8 cellular contexts compared by ENCODE assay signal in genomic region chr20:3795511-3796468, GRCh38. TPM values are rescaled to one million over a fixed set of nuclear protein-coding genes. Genes with fewer than 3 reads are reported as not detected.
DNase-seq lines count a peak whose midpoint lies in the region; ATAC-seq lines count a peak whose summit lies in the region.

Gene CDC25B (plus strand): TSS chr20:3796310. CDS start chr20:3796532, 222 bp downstream.

- ATAC-seq in GM21360 (IDR thresholded peaks at IDR 0.05; ENCODE audit: unreplicated experiment): peak; percentile 49

- DNase-seq in CMK (ENCODE audit: low read depth) (peak; percentile 77), HT1080 (ENCODE audit: low read depth) (peak; percentile 95), medulla oblongata (ENCODE audit: extremely low spot score) (peak; percentile 93)
- peak; percentile 88 for DNase-seq in NK-92 treated with Interleukin-12 subunit alpha and Interleukin-12 subunit beta, amount 100 ng/mL, for 24 hours (lab: John Stamatoyannopoulos, UW)
- peak; percentile 73 to 87 for DNase-seq in activated CD8-positive, alpha-beta memory T cell treated with anti-CD3 and anti-CD28 coated beads for 1 hour (ENCODE audit: extremely low read depth in 1 of 2, low read depth in 1 of 2)
- peak; percentile 86 for DNase-seq in effector CD8-positive, alpha-beta T cell (lab: John Stamatoyannopoulos, UW)
- DNase-seq in stimulated activated CD8-positive, alpha-beta memory T cell treated with anti-CD3 and anti-CD28 coated beads, Interleukin-12 subunit alpha, Interleukin-12 subunit beta, amount 100 ng/mL, for 24 hours (ENCODE audit: extremely low read depth): peak; percentile 79

RNA-seq across cellular contexts. Expression of gene CDC25B, which starts in this region (rescaled TPM):
- total RNA-seq in HT1080 (2014; rRNA removed; shearing (Covaris generic)): 57.7 and 92.7 TPM in 2 replicates
- polyA plus RNA-seq in HT1080 (2015; cell fraction: cytosol; rRNA removed): 77.3 and 83.9 TPM in 2 replicates
- 112 and 115 TPM in 2 replicates for polyA plus RNA-seq in HT1080 (2015; cell fraction: nucleus; rRNA removed)

Comparison
In these comparisons a context has a peak if more than half of its experiments do, and no peak if none do; other contexts are left out.
1. Peak in every context shown above with its lines: DNase-seq and ATAC-seq.